12 cellular contexts compared by ENCODE assay signal in the genomic region with DNA sequence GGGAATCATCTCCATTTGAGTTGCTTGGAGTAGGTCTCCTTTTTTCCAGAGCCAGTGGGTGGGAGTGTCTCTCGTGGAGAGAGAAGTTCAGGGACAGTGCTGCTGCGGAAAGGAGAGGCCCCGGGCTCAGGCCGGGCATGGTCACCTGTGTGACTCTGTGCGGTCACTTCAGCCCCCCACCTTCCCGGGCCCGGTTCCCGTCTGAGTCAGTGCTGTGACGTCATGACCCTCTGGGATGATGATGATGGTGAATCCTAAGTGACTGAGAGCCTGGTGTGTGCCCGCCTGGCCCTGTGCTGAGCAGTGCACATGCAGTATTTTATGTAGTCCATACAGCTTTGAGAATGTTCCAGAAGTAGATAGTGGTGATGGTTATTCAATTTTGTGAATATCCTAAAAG. TPM values are rescaled to one million over a fixed set of nuclear protein-coding genes. Genes with fewer than 3 reads are reported as not detected.
A peak's percentile ranks its signal among the peaks of the same experiment; 100 is the strongest.
DNase-seq lines count a peak whose midpoint lies in the region; TF ChIP-seq lines count a peak whose summit lies in the region.
"Had no signal": no experiment of that assay in that cellular context is flagged by ENCODE, and none has a peak within 500 bp of the region (broad histone marks: within the 10 kb centered on the region; RNA-seq: fewer than 3 reads in every experiment).

No MANE protein-coding gene starts in this region.

- no peaks in the 10 kb centered on the region for H3K27me3 ChIP-seq in hepatocyte

- intact Hi-C loops in activated T-helper 1 cell treated with anti-CD3 and anti-CD28 coated beads, Interleukin-12 subunit alpha, Interleukin-12 subunit beta, Interleukin-2, Interleukin-4 antibody, amounts not matched to agents 30 ng/mL and 10 ng/mL and 1 ng/mL, durations not matched to agents 14 hours and 24 hours and 36 hours (cut with micrococcal nuclease) = no loop called here
- intact Hi-C loops in posterior cingulate gyrus (cut with DNase I) = no loop called here

- no peaks in the 10 kb centered on the region for H4K20me1 ChIP-seq in hepatocyte (ENCODE audit: insufficient read depth, poor library complexity, severe bottlenecking)

- TF ChIP-seq CTCF in hepatocyte (IDR thresholded peaks at IDR 0.05; ENCODE audit: poor library complexity) = no peak

- H2AFZ ChIP-seq in hepatocyte = no peak overlapping the region

- H3K4me3 ChIP-seq in hepatocyte = no peak overlapping the region

- no peaks in the 10 kb centered on the region for H3K36me3 ChIP-seq in hepatocyte (replicated peaks; ENCODE audit: insufficient read depth, low read depth)

- H3K4me1 Mint-ChIP-seq in T-helper 2 cell treated with Interferon-gamma antibody and Interleukin-4, amounts not matched to agents 5 μg/mL and 100 μg/mL, for 36 hours (ENCODE audit: low read depth) = peaks cover 47% of the 10 kb centered on the region
- H3K4me1 Mint-ChIP-seq in activated T-helper 1 cell treated with anti-CD3 and anti-CD28 coated beads, Interleukin-12 subunit alpha, Interleukin-12 subunit beta, Interleukin-2, Interleukin-4 antibody, amounts not matched to agents 30 ng/mL and 10 ng/mL and 1 ng/mL, durations not matched to agents 14 hours and 24 hours and 36 hours (ENCODE audit: low read depth) = peaks cover 68% of the 10 kb centered on the region

- H3K4me2 ChIP-seq in hepatocyte = no peak overlapping the region

- peak overlapping the region; percentile 98 for H3K27ac ChIP-seq in hepatocyte
- H3K27ac ChIP-seq in substantia nigra (ENCODE audit: low read depth, low read length, poor library complexity, severe bottlenecking) = peak overlapping the region; percentile 97

- H3K9me3 Mint-ChIP-seq in T-helper 2 cell treated with Interferon-gamma antibody and Interleukin-4, amounts not matched to agents 5 μg/mL and 100 μg/mL, for 36 hours = no peaks in the 10 kb centered on the region
- no peaks in the 10 kb centered on the region for H3K9me3 Mint-ChIP-seq in activated T-helper 1 cell treated with anti-CD3 and anti-CD28 coated beads, Interleukin-12 subunit alpha, Interleukin-12 subunit beta, Interleukin-2, Interleukin-4 antibody, amounts not matched to agents 30 ng/mL and 10 ng/mL and 1 ng/mL, durations not matched to agents 14 hours and 24 hours and 36 hours

- no peaks in the 10 kb centered on the region for H3K9me3 ChIP-seq in hepatocyte (ENCODE audit: low read depth)

- H3K4me3 Mint-ChIP-seq in T-helper 2 cell treated with Interferon-gamma antibody and Interleukin-4, amounts not matched to agents 5 μg/mL and 100 μg/mL, for 36 hours = peak overlapping the region; percentile 32
- H3K4me3 Mint-ChIP-seq in activated T-helper 1 cell treated with anti-CD3 and anti-CD28 coated beads, Interleukin-12 subunit alpha, Interleukin-12 subunit beta, Interleukin-2, Interleukin-4 antibody, amounts not matched to agents 30 ng/mL and 10 ng/mL and 1 ng/mL, durations not matched to agents 14 hours and 24 hours and 36 hours = no peak overlapping the region

- peak overlapping the region; percentile 63 for H3K27ac Mint-ChIP-seq in T-helper 2 cell treated with Interferon-gamma antibody and Interleukin-4, amounts not matched to agents 5 μg/mL and 100 μg/mL, for 36 hours
- H3K27ac Mint-ChIP-seq in activated T-helper 1 cell treated with anti-CD3 and anti-CD28 coated beads, Interleukin-12 subunit alpha, Interleukin-12 subunit beta, Interleukin-2, Interleukin-4 antibody, amounts not matched to agents 30 ng/mL and 10 ng/mL and 1 ng/mL, durations not matched to agents 14 hours and 24 hours and 36 hours = peak overlapping the region; percentile 12

- WGBS in hepatocyte (ENCODE audit: low lambda C conversion rate, missing lambda C conversion rate) = 97% methylated on average over 10 of the region's 10 CpGs

- H3K4me1 ChIP-seq in hepatocyte (ENCODE audit: insufficient read depth) = peaks cover 66% of the 10 kb centered on the region

- no peaks in the 10 kb centered on the region for H3K9me2 ChIP-seq in hepatocyte (replicated peaks; ENCODE audit: insufficient read depth)

- no peak for DNase-seq in T-helper 2 cell treated with Interferon-gamma antibody and Interleukin-4, amounts not matched to agents 5 μg/mL and 100 μg/mL, for 36 hours (ENCODE audit: low spot score)
- DNase-seq in T-helper 2 cell = no peak
- DNase-seq in activated T-helper 1 cell treated with anti-CD3 and anti-CD28 coated beads, Interleukin-12 subunit alpha, Interleukin-12 subunit beta, Interleukin-2, Interleukin-4 antibody, amounts not matched to agents 30 ng/mL and 10 ng/mL and 1 ng/mL, durations not matched to agents 14 hours and 24 hours and 36 hours (ENCODE audit: low spot score) = no peak
- DNase-seq in hepatocyte (ENCODE audit: low spot score) = no peak
- DNase-seq in substantia nigra (lab: John Stamatoyannopoulos, UW) = peak in 1 of 49 donors; percentile 18
- DNase-seq in NK-92 (lab: John Stamatoyannopoulos, UW; ENCODE audit: unreplicated experiment) = no peak
- no peak for DNase-seq in posterior cingulate gyrus
- no peak for DNase-seq in GM03348 (ENCODE audit: low spot score)
- DNase-seq: 8988T; DMS79; KBM-7; stimulated activated naive CD4-positive, alpha-beta T cell treated with Interleukin-2 at 50 U/mL for 16 hours had no signal

- peaks cover 36% of the 10 kb centered on the region for H3K36me3 Mint-ChIP-seq in T-helper 2 cell treated with Interferon-gamma antibody and Interleukin-4, amounts not matched to agents 5 μg/mL and 100 μg/mL, for 36 hours (ENCODE audit: low read depth)
- H3K36me3 Mint-ChIP-seq in activated T-helper 1 cell treated with anti-CD3 and anti-CD28 coated beads, Interleukin-12 subunit alpha, Interleukin-12 subunit beta, Interleukin-2, Interleukin-4 antibody, amounts not matched to agents 30 ng/mL and 10 ng/mL and 1 ng/mL, durations not matched to agents 14 hours and 24 hours and 36 hours (ENCODE audit: low read depth) = peaks cover 32% of the 10 kb centered on the region

- H3K27me3 Mint-ChIP-seq in T-helper 2 cell treated with Interferon-gamma antibody and Interleukin-4, amounts not matched to agents 5 μg/mL and 100 μg/mL, for 36 hours (ENCODE audit: low read depth) = no peaks in the 10 kb centered on the region
- no peaks in the 10 kb centered on the region for H3K27me3 Mint-ChIP-seq in activated T-helper 1 cell treated with anti-CD3 and anti-CD28 coated beads, Interleukin-12 subunit alpha, Interleukin-12 subunit beta, Interleukin-2, Interleukin-4 antibody, amounts not matched to agents 30 ng/mL and 10 ng/mL and 1 ng/mL, durations not matched to agents 14 hours and 24 hours and 36 hours (ENCODE audit: insufficient read depth)

- H3K79me2 ChIP-seq in hepatocyte = peaks cover 61% of the 10 kb centered on the region

RNA-seq across cellular contexts. Expression of gene AP5Z1, which starts 32.6 kb away (rescaled TPM):
- total RNA-seq in activated T-helper 1 cell treated with anti-CD3 and anti-CD28 coated beads, Interleukin-12 subunit alpha, Interleukin-12 subunit beta, Interleukin-2, Interleukin-4 antibody, amounts not matched to agents 30 ng/mL and 10 ng/mL and 1 ng/mL, durations not matched to agents 14 hours and 24 hours and 36 hours = 55.9 and 56.8 TPM in 2 replicates
- 30.5 and 33.9 TPM in 2 replicates for total RNA-seq in hepatocyte
- 60.3 and 76.9 TPM in 2 replicates for polyA plus RNA-seq in hepatocyte
